In the genomic region with DNA sequence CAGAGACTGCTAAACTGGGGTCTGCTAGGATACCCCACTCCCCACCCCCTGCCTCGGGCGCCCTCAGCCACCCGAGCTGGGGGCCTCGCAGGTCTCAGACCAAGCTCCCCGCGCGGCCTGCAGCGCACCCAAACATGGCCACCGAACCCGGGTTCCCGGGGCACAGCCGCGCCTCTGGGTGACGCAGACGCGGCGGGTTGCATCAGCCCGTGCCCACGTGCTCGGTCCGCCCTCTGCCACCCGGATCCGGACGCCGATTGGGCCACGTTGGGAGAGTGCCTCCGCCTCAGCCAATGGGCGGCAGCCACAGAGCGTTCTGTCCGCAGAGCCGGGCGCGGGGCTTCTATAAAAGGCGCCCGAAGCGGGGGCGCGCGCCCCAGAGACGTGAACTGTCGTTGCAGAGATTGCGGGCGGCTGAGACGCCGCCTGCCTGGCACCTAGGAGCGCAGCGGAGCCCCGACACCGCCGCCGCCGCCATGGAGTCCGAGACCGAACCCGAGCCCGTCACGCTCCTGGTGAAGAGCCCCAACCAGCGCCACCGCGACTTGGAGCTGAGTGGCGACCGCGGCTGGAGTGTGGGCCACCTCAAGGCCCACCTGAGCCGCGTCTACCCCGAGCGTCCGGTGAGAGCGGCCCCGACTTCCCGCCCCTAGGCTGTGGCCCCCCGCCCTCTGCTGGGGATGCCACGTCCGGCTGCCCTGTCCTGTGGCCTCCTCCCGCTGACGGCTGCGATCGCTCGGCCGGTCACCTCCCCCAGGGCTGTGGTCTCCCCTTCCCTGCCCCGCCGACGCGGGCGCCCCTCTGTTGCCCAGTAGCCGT, we compare ENCODE assay signal across 1 cellular context.
TF ChIP-seq lines count a peak whose summit lies in the region.

Gene HERPUD1 (plus strand): TSS at position 374 of the 819 bp plus-strand sequence. CDS start 103 bp downstream, at position 477.

TF ChIP-seq in GM23338, 12 proteins besides CTCF, POLR2A, EP300 and RAD21 (continued from another document):
- TF ChIP-seq JUNB (IDR thresholded peaks at IDR 0.05; ENCODE audit: unreplicated experiment) (no peak), EZH2phosphoT487 (IDR thresholded peaks at IDR 0.05; ENCODE audit: unreplicated experiment) (no peak), EZH2 (IDR thresholded peaks at IDR 0.05; ENCODE audit: low read depth, unreplicated experiment) (no peak)
- TF ChIP-seq, protein P1, sequence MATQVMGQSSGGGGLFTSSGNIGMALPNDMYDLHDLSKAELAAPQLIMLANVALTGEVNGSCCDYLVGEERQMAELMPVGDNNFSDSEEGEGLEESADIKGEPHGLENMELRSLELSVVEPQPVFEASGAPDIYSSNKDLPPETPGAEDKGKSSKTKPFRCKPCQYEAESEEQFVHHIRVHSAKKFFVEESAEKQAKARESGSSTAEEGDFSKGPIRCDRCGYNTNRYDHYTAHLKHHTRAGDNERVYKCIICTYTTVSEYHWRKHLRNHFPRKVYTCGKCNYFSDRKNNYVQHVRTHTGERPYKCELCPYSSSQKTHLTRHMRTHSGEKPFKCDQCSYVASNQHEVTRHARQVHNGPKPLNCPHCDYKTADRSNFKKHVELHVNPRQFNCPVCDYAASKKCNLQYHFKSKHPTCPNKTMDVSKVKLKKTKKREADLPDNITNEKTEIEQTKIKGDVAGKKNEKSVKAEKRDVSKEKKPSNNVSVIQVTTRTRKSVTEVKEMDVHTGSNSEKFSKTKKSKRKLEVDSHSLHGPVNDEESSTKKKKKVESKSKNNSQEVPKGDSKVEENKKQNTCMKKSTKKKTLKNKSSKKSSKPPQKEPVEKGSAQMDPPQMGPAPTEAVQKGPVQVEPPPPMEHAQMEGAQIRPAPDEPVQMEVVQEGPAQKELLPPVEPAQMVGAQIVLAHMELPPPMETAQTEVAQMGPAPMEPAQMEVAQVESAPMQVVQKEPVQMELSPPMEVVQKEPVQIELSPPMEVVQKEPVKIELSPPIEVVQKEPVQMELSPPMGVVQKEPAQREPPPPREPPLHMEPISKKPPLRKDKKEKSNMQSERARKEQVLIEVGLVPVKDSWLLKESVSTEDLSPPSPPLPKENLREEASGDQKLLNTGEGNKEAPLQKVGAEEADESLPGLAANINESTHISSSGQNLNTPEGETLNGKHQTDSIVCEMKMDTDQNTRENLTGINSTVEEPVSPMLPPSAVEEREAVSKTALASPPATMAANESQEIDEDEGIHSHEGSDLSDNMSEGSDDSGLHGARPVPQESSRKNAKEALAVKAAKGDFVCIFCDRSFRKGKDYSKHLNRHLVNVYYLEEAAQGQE (IDR thresholded peaks at IDR 0.05; ENCODE audit: unreplicated experiment), result no peak
- TF ChIP-seq, protein P2, sequence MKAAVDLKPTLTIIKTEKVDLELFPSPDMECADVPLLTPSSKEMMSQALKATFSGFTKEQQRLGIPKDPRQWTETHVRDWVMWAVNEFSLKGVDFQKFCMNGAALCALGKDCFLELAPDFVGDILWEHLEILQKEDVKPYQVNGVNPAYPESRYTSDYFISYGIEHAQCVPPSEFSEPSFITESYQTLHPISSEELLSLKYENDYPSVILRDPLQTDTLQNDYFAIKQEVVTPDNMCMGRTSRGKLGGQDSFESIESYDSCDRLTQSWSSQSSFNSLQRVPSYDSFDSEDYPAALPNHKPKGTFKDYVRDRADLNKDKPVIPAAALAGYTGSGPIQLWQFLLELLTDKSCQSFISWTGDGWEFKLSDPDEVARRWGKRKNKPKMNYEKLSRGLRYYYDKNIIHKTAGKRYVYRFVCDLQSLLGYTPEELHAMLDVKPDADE (IDR thresholded peaks at IDR 0.05), result no peak
